In the genomic region with DNA sequence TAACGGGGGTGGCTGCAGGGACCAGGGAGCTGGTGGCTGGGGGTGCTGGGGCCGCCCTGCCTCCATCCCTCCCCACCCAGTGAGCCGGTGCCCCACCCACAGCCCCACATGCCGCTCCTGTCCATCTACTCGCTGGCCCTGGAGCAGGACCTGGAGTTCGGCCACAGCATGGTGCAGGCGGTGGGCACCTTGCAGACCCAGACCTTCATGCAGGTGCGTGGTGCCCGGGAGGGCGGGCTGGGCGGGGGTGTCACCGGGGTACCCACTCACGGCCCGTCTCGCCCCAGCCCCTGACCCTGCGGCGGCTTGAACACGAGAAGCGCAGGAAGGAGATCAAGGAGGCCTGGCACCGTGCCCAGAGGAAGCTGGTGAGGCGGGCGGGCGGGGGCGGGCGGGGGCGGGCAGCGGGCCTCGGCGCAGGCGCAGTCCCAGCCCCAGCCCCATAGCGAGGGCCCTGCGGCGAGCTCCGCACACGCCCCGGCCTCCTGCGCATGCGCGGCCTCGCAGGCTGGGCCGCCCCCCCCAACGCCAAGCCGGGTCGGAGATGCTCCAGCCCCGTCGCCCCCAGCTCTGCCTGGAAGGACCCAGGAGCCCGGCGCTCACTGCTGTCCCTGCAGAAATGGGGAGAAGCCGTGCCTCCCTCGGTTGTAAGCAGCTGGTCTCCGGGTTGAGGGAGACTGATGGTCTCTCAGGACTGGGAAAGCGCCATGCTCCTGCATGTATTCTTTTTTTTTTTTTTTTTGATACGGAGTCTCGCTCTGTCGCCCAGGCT, we compare ENCODE assay signal across 8 cellular contexts. TPM values are rescaled to one million over a fixed set of nuclear protein-coding genes. Genes with fewer than 3 reads are reported as not detected.
DNase-seq lines count a peak whose midpoint lies in the region; ATAC-seq, FAIRE-seq and TF ChIP-seq lines count a peak whose summit lies in the region.

No MANE protein-coding gene starts in this region.

- POLR2A ChIA-PET in activated CD4-positive, alpha-beta T cell treated with anti-CD3 and anti-CD28 coated beads for 36 hours (lab: Charles Lee), result interaction anchor here (0.5 to 1.3 kb wide), 3 partner anchors 53 to 199 kb away, joined by 5 to 8 read pairs (median 7); a partner anchor contains a TSS

- intact Hi-C loops in activated CD4-positive, alpha-beta T cell treated with anti-CD3 and anti-CD28 coated beads for 36 hours (cut with DNase I, micrococcal nuclease), result no loop called here
- intact Hi-C loops in psoas muscle (cut with DNase I), result no loop called here

- H3K36me3 Mint-ChIP-seq in activated CD4-positive, alpha-beta T cell treated with anti-CD3 and anti-CD28 coated beads for 36 hours (ENCODE audit: low read depth), result peaks cover 65% of the 10 kb centered on the region
- H3K36me3 Mint-ChIP-seq in chondrocyte (ENCODE audit: low read depth), result no peaks in the 10 kb centered on the region

- H3K4me1 ChIP-seq in psoas muscle, result peaks cover 3% of the 10 kb centered on the region

- no peaks in the 10 kb centered on the region for H3K9me3 Mint-ChIP-seq in activated CD4-positive, alpha-beta T cell treated with anti-CD3 and anti-CD28 coated beads for 36 hours (ENCODE audit: low read depth)
- no peaks in the 10 kb centered on the region for H3K9me3 Mint-ChIP-seq in chondrocyte (ENCODE audit: low read depth)

- no peaks in the 10 kb centered on the region for H3K27me3 Mint-ChIP-seq in activated CD4-positive, alpha-beta T cell treated with anti-CD3 and anti-CD28 coated beads for 36 hours
- peaks cover 9% of the 10 kb centered on the region for H3K27me3 Mint-ChIP-seq in chondrocyte (ENCODE audit: low read depth)

- H3K4me1 Mint-ChIP-seq in activated CD4-positive, alpha-beta T cell treated with anti-CD3 and anti-CD28 coated beads for 36 hours, result peaks cover 63% of the 10 kb centered on the region
- peaks cover 5% of the 10 kb centered on the region for H3K4me1 Mint-ChIP-seq in chondrocyte (ENCODE audit: low read depth)

- no peak overlapping the region for H3K27ac ChIP-seq in psoas muscle

- TF ChIP-seq CTCF in D721Med (IDR thresholded peaks at IDR 0.05; ENCODE audit: insufficient read depth, missing control alignments), result no peak
- TF ChIP-seq CTCF in chondrocyte (IDR thresholded peaks at IDR 0.05), result no peak
- no peak for TF ChIP-seq CTCF in psoas muscle (IDR thresholded peaks at IDR 0.05)

- WGBS in psoas muscle, 3 donors, result 54 to 64% (median 61%) methylated on average over 30 to 55 of the region's 55 CpGs

- peak overlapping the region; percentile 15 for H3K4me3 ChIP-seq in psoas muscle

- CTCF ChIA-PET in activated CD4-positive, alpha-beta T cell treated with anti-CD3 and anti-CD28 coated beads for 36 hours (lab: Charles Lee), result interaction anchor here (0.6 to 4.1 kb wide), 5 partner anchors 9 to 290 kb away, joined by 3 to 26 read pairs (median 5); a partner anchor contains a TSS

- no peaks in the 10 kb centered on the region for H3K36me3 ChIP-seq in psoas muscle (ENCODE audit: insufficient read depth in 1 of 2, low read depth in 1 of 2)

- DNase-seq in D721Med (ENCODE audit: insufficient read length, low spot score), result peak; percentile 99
- peak; percentile 81 for DNase-seq in NCI-H345 treated with DMSO at 0.1 percent for 48 hours (lab: John Stamatoyannopoulos, UW; ENCODE audit: unreplicated experiment)
- peak; percentile 93 for DNase-seq in activated CD4-positive, alpha-beta T cell treated with anti-CD3 and anti-CD28 coated beads for 36 hours
- peak; percentile 82 for DNase-seq in chondrocyte (ENCODE audit: low spot score)
- peak; percentile 83 to 90 for DNase-seq in psoas muscle
- DNase-seq in medulla oblongata (ENCODE audit: extremely low spot score), result no peak

- peak overlapping the region; percentile 84 for H3K27ac Mint-ChIP-seq in activated CD4-positive, alpha-beta T cell treated with anti-CD3 and anti-CD28 coated beads for 36 hours
- H3K27ac Mint-ChIP-seq in chondrocyte (ENCODE audit: unreplicated experiment), result no peak overlapping the region

- peak; percentile 35 for ATAC-seq in HG02943 (IDR thresholded peaks at IDR 0.05; ENCODE audit: low read depth, unreplicated experiment)
- ATAC-seq in activated CD4-positive, alpha-beta T cell treated with anti-CD3 and anti-CD28 coated beads for 36 hours, result peak; percentile 22
- ATAC-seq in psoas muscle, result peak in 3 of 4 donors; percentile 29 to 56 (median 37)
- ATAC-seq in GM18861 (IDR thresholded peaks at IDR 0.05; ENCODE audit: unreplicated experiment), result no peak

- H3K9me3 ChIP-seq in psoas muscle, result no peaks in the 10 kb centered on the region

- peaks cover 0 to 30% (median 14%) of the 10 kb centered on the region in 3 donors for H3K27me3 ChIP-seq in psoas muscle (ENCODE audit: insufficient read depth in 3 of 3, low read length in 2 of 3)

- no peak for FAIRE-seq in D721Med (lab: Jason Lieb, UNC)

- peak overlapping the region; percentile 52 for H3K4me3 Mint-ChIP-seq in activated CD4-positive, alpha-beta T cell treated with anti-CD3 and anti-CD28 coated beads for 36 hours
- no peak overlapping the region for H3K4me3 Mint-ChIP-seq in chondrocyte (ENCODE audit: unreplicated experiment)

RNA-seq across cellular contexts. Expression of a gene that starts 7.7 kb away (rescaled TPM):
- total RNA-seq in activated CD4-positive, alpha-beta T cell treated with anti-CD3 and anti-CD28 coated beads for 36 hours, result 100 to 1,000 TPM; 107 to 137 TPM
- total RNA-seq in chondrocyte (0.57 to 1.6 TPM (median 1.0 TPM) in 3 replicates), psoas muscle (1 to 10 TPM; 2.0 to 4.0 (median 3.2) TPM)
- 1 to 10 TPM; 1.2 to 1.8 (median 1.8) TPM for polyA plus RNA-seq in psoas muscle

RNA-seq across cellular contexts. Expression of a gene that starts 20.5 kb away (rescaled TPM):
- 100 to 1,000 TPM; 171 to 229 TPM for total RNA-seq in activated CD4-positive, alpha-beta T cell treated with anti-CD3 and anti-CD28 coated beads for 36 hours
- total RNA-seq in chondrocyte (110 to 119 TPM (median 113 TPM) in 3 replicates), psoas muscle (100 to 1,000 TPM; 133 to 147 (median 143) TPM)
- polyA plus RNA-seq in psoas muscle, result 100 to 1,000 TPM; 170 to 243 (median 217) TPM

RNA-seq across cellular contexts. Expression of a gene that starts 29.1 kb away (rescaled TPM):
- 100 to 1,000 TPM; 192 to 218 TPM for total RNA-seq in activated CD4-positive, alpha-beta T cell treated with anti-CD3 and anti-CD28 coated beads for 36 hours
- 240 to 246 TPM (median 245 TPM) in 3 replicates for total RNA-seq in chondrocyte
- total RNA-seq in psoas muscle, result 100 to 1,000 TPM; 279 to 560 (median 304) TPM
- 100 to 1,000 TPM; 490 to 762 (median 618) TPM for polyA plus RNA-seq in psoas muscle

RNA-seq across cellular contexts. Expression of a gene that starts 34.8 kb away (rescaled TPM):
- 10 to 100 TPM; 14.4 to 16.9 TPM for total RNA-seq in activated CD4-positive, alpha-beta T cell treated with anti-CD3 and anti-CD28 coated beads for 36 hours
- total RNA-seq in chondrocyte (6.7 to 15.9 TPM (median 8.9 TPM) in 3 replicates), psoas muscle (10 to 100 TPM in 3 of 4 donors, 1 to 10 TPM in 1; 5.2 to 19.5 (median 16.5) TPM)
- polyA plus RNA-seq in psoas muscle, result 10 to 100 TPM in 1 of 3 donors, 1 to 10 TPM in 2; 2.6 to 10.1 (median 3.3) TPM

RNA-seq across cellular contexts. Expression of a gene that starts 48.3 kb away (rescaled TPM):
- total RNA-seq in activated CD4-positive, alpha-beta T cell treated with anti-CD3 and anti-CD28 coated beads for 36 hours, result 100 to 1,000 TPM; 108 to 130 TPM
- total RNA-seq in chondrocyte (258 to 363 TPM (median 357 TPM) in 3 replicates), psoas muscle (1 to 10 TPM; 3.0 to 9.5 (median 8.5) TPM)
- polyA plus RNA-seq in psoas muscle, result 1 to 10 TPM; 1.7 to 6.3 (median 2.3) TPM

Comparison
In these comparisons a context has a peak if more than half of its experiments do, and no peak if none do; other contexts are left out.
1. RNA of a gene that starts 7.7 kb away (total RNA-seq): 107 to 137 TPM in activated CD4-positive, alpha-beta T cell treated with anti-CD3 and anti-CD28 coated beads for 36 hours; 2.0 to 4.0 TPM in psoas muscle and 0.57 to 1.6 TPM in chondrocyte; every median in the first group is over 10 times any median in the second.